In genomic region chr6:133337312-133337711, GRCh38 we compare ENCODE assay signal across 15 cellular contexts.
A peak's percentile ranks its signal among the peaks of the same experiment; 100 is the strongest.
DNase-seq lines count a peak whose midpoint lies in the region; FAIRE-seq and TF ChIP-seq lines count a peak whose summit lies in the region.
"Had no signal": no experiment of that assay in that cellular context is flagged by ENCODE, and none has a peak within 500 bp of the region (broad histone marks: within the 10 kb centered on the region; RNA-seq: fewer than 3 reads in every experiment).

No MANE protein-coding gene starts in this region.

- WGBS in small intestine, 3 donors, result 81 to 95% (median 84%) methylated on average over 1 of the region's 1 CpG

- no peaks in the 10 kb centered on the region for H3K9me3 ChIP-seq in fibroblast of lung (ENCODE audit: control insufficient read depth, insufficient read depth, low read depth, low read length)
- H3K9me3 ChIP-seq in small intestine (ENCODE audit: control insufficient read depth, low read depth), result no peaks in the 10 kb centered on the region
- H3K9me3 ChIP-seq in Caco-2, result no peaks in the 10 kb centered on the region

- H3K27ac ChIP-seq in fibroblast of lung (ENCODE audit: insufficient read depth, low read length), result no peak overlapping the region
- no peak overlapping the region for H3K27ac ChIP-seq in small intestine (ENCODE audit: low read depth in 1 of 2, low read length in 1 of 2)
- H3K27ac ChIP-seq: PC-9 had no signal

- FAIRE-seq in small intestine (lab: Jason Lieb, UNC), result no peak

- no peak overlapping the region for H2AFZ ChIP-seq in fibroblast of lung (ENCODE audit: low read length)
- H2AFZ ChIP-seq: PC-9 had no signal

- POLR2A ChIA-PET in activated CD4-positive, alpha-beta memory T cell treated with anti-CD3 and anti-CD28 coated beads for 36 hours (lab: Charles Lee), result no interaction called here
- POLR2A ChIA-PET in Caco-2 (lab: Charles Lee), result no interaction called here

- no peaks in the 10 kb centered on the region for H3K36me3 ChIP-seq in fibroblast of lung (ENCODE audit: control insufficient read depth, insufficient read depth, low read length)
- no peaks in the 10 kb centered on the region for H3K36me3 ChIP-seq in small intestine (ENCODE audit: control insufficient read depth in 2 of 2, insufficient read depth in 2 of 2, low read length in 2 of 2)
- no peaks in the 10 kb centered on the region for H3K36me3 ChIP-seq in Caco-2 (ENCODE audit: control insufficient read depth, insufficient read depth, low read length)

- DNase-seq in Caki2 (ENCODE audit: low read depth) (peak; percentile 3), M059J (ENCODE audit: low read depth) (peak; percentile 55), fibroblast of lung (ENCODE audit: low read depth in 2 of 2) (peak; percentile 24 to 87), skeletal muscle cell (ENCODE audit: low read depth) (peak; percentile 41), GM03348 (ENCODE audit: low spot score) (no peak), small intestine (no peak), Caco-2 (no peak)
- no peak for DNase-seq in activated CD4-positive, alpha-beta memory T cell treated with anti-CD3 and anti-CD28 coated beads for 36 hours
- DNase-seq: CD8-positive, alpha-beta T cell; H9; Kasumi-1; NCI-H2107; NCI-H345; NCI-H526 treated with DMSO at 0.1 percent for 48 hours; PC-9 had no signal

- CTCF ChIA-PET in activated CD4-positive, alpha-beta memory T cell treated with anti-CD3 and anti-CD28 coated beads for 36 hours (lab: Charles Lee), result no interaction called here
- CTCF ChIA-PET in Caco-2 (lab: Charles Lee), result no interaction called here

- in situ Hi-C loops in Caki2 (cut with HindIII; ENCODE audit: low pct_unique_long_range_greater_than_20kb, low sequenced_read_pairs), result no loop called here

- H3K27me3 ChIP-seq in fibroblast of lung (ENCODE audit: control insufficient read depth, insufficient read depth, low read length) (no peaks in the 10 kb centered on the region), small intestine (ENCODE audit: control insufficient read depth in 2 of 2, insufficient read depth in 2 of 2, low read length in 2 of 2) (no peaks in the 10 kb centered on the region), Caco-2 (replicated peaks; ENCODE audit: control insufficient read depth, insufficient read depth, low read length) (no peaks in the 10 kb centered on the region)

- no peaks in the 10 kb centered on the region for H3K27me3 Mint-ChIP-seq in activated CD4-positive, alpha-beta memory T cell treated with anti-CD3 and anti-CD28 coated beads for 36 hours
- peaks cover 3% of the 10 kb centered on the region for H3K27me3 Mint-ChIP-seq in Caco-2 (ENCODE audit: insufficient read depth, unreplicated experiment)

- H3K79me2 ChIP-seq in fibroblast of lung (ENCODE audit: control insufficient read depth, insufficient read depth, low read length), result no peaks in the 10 kb centered on the region

- intact Hi-C loops in activated CD4-positive, alpha-beta memory T cell treated with anti-CD3 and anti-CD28 coated beads for 36 hours (cut with micrococcal nuclease), result no loop called here
- intact Hi-C loops in Caco-2 (cut with micrococcal nuclease; ENCODE audit: unreplicated experiment), result no loop called here

- H4K20me1 ChIP-seq in fibroblast of lung (ENCODE audit: control insufficient read depth, extremely low read depth, insufficient read depth, low read length), result peaks cover 2% of the 10 kb centered on the region

- no peaks in the 10 kb centered on the region for H3K4me1 Mint-ChIP-seq in activated CD4-positive, alpha-beta memory T cell treated with anti-CD3 and anti-CD28 coated beads for 36 hours (ENCODE audit: low read depth)
- no peaks in the 10 kb centered on the region for H3K4me1 Mint-ChIP-seq in Caco-2 (ENCODE audit: low read depth, unreplicated experiment)
- H3K4me1 Mint-ChIP-seq: H9 had no signal

- H3K9me3 Mint-ChIP-seq in activated CD4-positive, alpha-beta memory T cell treated with anti-CD3 and anti-CD28 coated beads for 36 hours, result no peaks in the 10 kb centered on the region
- no peaks in the 10 kb centered on the region for H3K9me3 Mint-ChIP-seq in Caco-2 (ENCODE audit: unreplicated experiment)
- H3K9me3 Mint-ChIP-seq: CD8-positive, alpha-beta T cell; H9 had no signal

- H3K4me1 ChIP-seq in fibroblast of lung (ENCODE audit: control insufficient read depth, extremely low read depth, insufficient read depth, low read length) (no peaks in the 10 kb centered on the region), small intestine (ENCODE audit: control insufficient read depth in 2 of 2, insufficient read depth in 1 of 2, low read depth in 1 of 2, low read length in 1 of 2) (no peaks in the 10 kb centered on the region), Caco-2 (no peaks in the 10 kb centered on the region; the same call in 1 of the 2 replicates)

- no peaks in the 10 kb centered on the region for H3K36me3 Mint-ChIP-seq in activated CD4-positive, alpha-beta memory T cell treated with anti-CD3 and anti-CD28 coated beads for 36 hours
- no peaks in the 10 kb centered on the region for H3K36me3 Mint-ChIP-seq in Caco-2 (ENCODE audit: insufficient read depth, unreplicated experiment)
- H3K36me3 Mint-ChIP-seq: CD8-positive, alpha-beta T cell had no signal

- TF ChIP-seq CTCF in fibroblast of lung (conservative IDR thresholded peaks at IDR 0.05 in 1 of 2, IDR thresholded peaks at IDR 0.05 in 1 of 2; ENCODE audit: low read depth in 1 of 2, low read length in 2 of 2), result no peak
- TF ChIP-seq CTCF in Caco-2 (IDR thresholded peaks at IDR 0.05; ENCODE audit: insufficient read depth in 1 of 2, low read depth in 1 of 2, low read length in 1 of 2, severe bottlenecking in 1 of 2, unreplicated experiment in 1 of 2), result no peak

- H3K27ac Mint-ChIP-seq in activated CD4-positive, alpha-beta memory T cell treated with anti-CD3 and anti-CD28 coated beads for 36 hours, result no peak overlapping the region
- no peak overlapping the region for H3K27ac Mint-ChIP-seq in Caco-2 (ENCODE audit: unreplicated experiment)
- H3K27ac Mint-ChIP-seq: CD8-positive, alpha-beta T cell; H9 had no signal

- H3K4me3 Mint-ChIP-seq in activated CD4-positive, alpha-beta memory T cell treated with anti-CD3 and anti-CD28 coated beads for 36 hours, result no peak overlapping the region
- H3K4me3 Mint-ChIP-seq in Caco-2 (ENCODE audit: unreplicated experiment), result no peak overlapping the region
- H3K4me3 Mint-ChIP-seq: CD8-positive, alpha-beta T cell; H9 had no signal

- H3K9ac ChIP-seq in fibroblast of lung (ENCODE audit: insufficient read depth, low read length), result no peak overlapping the region

- H3K4me3 ChIP-seq in fibroblast of lung (replicated peaks in 1 of 4; ENCODE audit: control extremely low read depth in 1 of 4, insufficient read depth in 1 of 4, low read depth in 3 of 4, low read length in 4 of 4) (no peak overlapping the region), skeletal muscle cell (ENCODE audit: low read depth, low read length) (no peak overlapping the region), small intestine (ENCODE audit: low read depth in 1 of 2, low read length in 2 of 2) (no peak overlapping the region), Caco-2 (ENCODE audit: low read depth, low read length) (no peak overlapping the region)
- H3K4me3 ChIP-seq: PC-9 had no signal

- H3K4me2 ChIP-seq in fibroblast of lung (ENCODE audit: extremely low read depth, insufficient read depth, low read length), result no peak overlapping the region
- H3K4me2 ChIP-seq: PC-9 had no signal

- BruUV-seq in Caco-2 (replicated peaks; lab: Mats Ljungman, UMichigan), result no TSS peak

Comparison
In these comparisons a context has a peak if more than half of its experiments do, and no peak if none do; other contexts are left out.
1. DNase-seq: peak in Caki2 (single experiment), M059J (single experiment), fibroblast of lung (2 of 2) and skeletal muscle cell (single experiment); none in GM03348 (single experiment), small intestine (single experiment), activated CD4-positive, alpha-beta memory T cell treated with anti-CD3 and anti-CD28 coated beads for 36 hours (single experiment) and Caco-2 (0 of 2).